In genomic region chr13:93345061-93345460, GRCh38 we compare ENCODE assay signal across 25 cellular contexts.
"Had no signal": no experiment of that assay in that cellular context is flagged by ENCODE, and none has a peak within 500 bp of the region (broad histone marks: within the 10 kb centered on the region; RNA-seq: fewer than 3 reads in every experiment).

No MANE protein-coding gene starts in this region.

- H3K4me3 ChIP-seq: MG63 had no signal

- H3K9me3 Mint-ChIP-seq: activated CD8-positive, alpha-beta T cell treated with anti-CD3 and anti-CD28 coated beads for 36 hours; central memory CD8-positive, alpha-beta T cell had no signal

- FAIRE-seq: astrocyte, RCC 7860 had no signal

- H3K36me3 Mint-ChIP-seq: activated naive CD8-positive, alpha-beta T cell treated with anti-CD3 and anti-CD28 coated beads, Interleukin-2, amount 10 ng/mL, durations not matched to agents 7 days and 5 days; T-cell had no signal

- H3K27me3 ChIP-seq: MG63 had no signal

- DNase-seq: activated CD4-positive, alpha-beta T cell treated with anti-CD3 and anti-CD28 coated beads for 4 hours; activated CD8-positive, alpha-beta memory T cell treated with anti-CD3 and anti-CD28 coated beads, Interleukin-2, amount 50 U/mL, for 4 hours; activated CD8-positive, alpha-beta T cell treated with anti-CD3 and anti-CD28 coated beads for 36 hours; activated naive CD4-positive, alpha-beta T cell treated with anti-CD3 and anti-CD28 coated beads, Interleukin-2, amount 50 U/mL, for 16 hours; activated naive CD8-positive, alpha-beta T cell treated with anti-CD3 and anti-CD28 coated beads, Interleukin-2, amount 10 ng/mL, durations not matched to agents 7 days and 5 days; activated T-cell treated with anti-CD3 and anti-CD28 coated beads, Interleukin-2, amount 50 U/mL, for 72 hours; amniotic stem cell; MG63; MV-4-11; NCI-H1092 treated with DMSO at 0.1 percent for 48 hours; NCI-H1417 treated with DMSO at 0.1 percent for 48 hours; NCI-H1694; NCI-H2029; NCI-H2107; NCI-H2171 treated with DMSO at 0.1 percent for 48 hours; NCI-H226; NCI-H526; NCI-H774; NK-92 treated with Interleukin-12 subunit alpha and Interleukin-12 subunit beta, amount 100 ng/mL, for 24 hours; SHP77 treated with DMSO at 0.1 percent for 48 hours; T-cell had no signal

- H3K4me3 Mint-ChIP-seq: activated CD8-positive, alpha-beta T cell treated with anti-CD3 and anti-CD28 coated beads for 36 hours; activated naive CD8-positive, alpha-beta T cell treated with anti-CD3 and anti-CD28 coated beads, Interleukin-2, amount 10 ng/mL, durations not matched to agents 7 days and 5 days; activated T-cell treated with anti-CD3 and anti-CD28 coated beads, Interleukin-2, amount 50 U/mL, for 72 hours; central memory CD8-positive, alpha-beta T cell; T-cell had no signal

- H3K27me3 Mint-ChIP-seq: activated CD8-positive, alpha-beta T cell treated with anti-CD3 and anti-CD28 coated beads for 36 hours; activated naive CD8-positive, alpha-beta T cell treated with anti-CD3 and anti-CD28 coated beads, Interleukin-2, amount 10 ng/mL, durations not matched to agents 7 days and 5 days; brain; central memory CD8-positive, alpha-beta T cell; T-cell had no signal

- H3K4me1 Mint-ChIP-seq: activated naive CD8-positive, alpha-beta T cell treated with anti-CD3 and anti-CD28 coated beads, Interleukin-2, amount 10 ng/mL, durations not matched to agents 7 days and 5 days; central memory CD8-positive, alpha-beta T cell; T-cell had no signal

- H3K27ac Mint-ChIP-seq: activated CD8-positive, alpha-beta T cell treated with anti-CD3 and anti-CD28 coated beads for 36 hours; activated naive CD8-positive, alpha-beta T cell treated with anti-CD3 and anti-CD28 coated beads, Interleukin-2, amount 10 ng/mL, durations not matched to agents 7 days and 5 days; activated T-cell treated with anti-CD3 and anti-CD28 coated beads, Interleukin-2, amount 50 U/mL, for 72 hours; T-cell had no signal

- H3K36me3 ChIP-seq: MG63 had no signal
